Comparison of ENCODE assay signal across 12 cellular contexts in the genomic region with DNA sequence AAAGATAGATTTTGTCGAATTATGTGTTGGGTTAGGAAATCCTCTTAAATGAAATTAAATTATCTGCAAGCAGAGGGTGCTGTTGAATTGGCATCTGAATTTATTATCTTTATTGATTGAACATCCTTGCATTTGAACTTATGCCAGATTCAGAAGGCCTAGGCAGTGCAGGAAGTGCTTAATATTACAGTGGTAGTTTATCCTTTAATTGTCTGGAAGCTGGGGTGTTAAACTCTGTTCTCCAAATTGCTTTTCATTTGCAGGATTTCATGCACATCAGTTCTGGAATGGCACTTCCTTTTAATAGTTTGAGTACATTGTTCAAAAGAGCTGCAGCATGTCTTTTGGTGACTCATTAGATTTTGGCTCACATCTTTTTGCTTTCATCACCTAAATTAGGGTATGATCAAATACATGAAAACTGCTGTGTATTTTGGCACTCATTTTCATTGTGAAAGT.
DNase-seq lines count a peak whose midpoint lies in the region; ATAC-seq and TF ChIP-seq lines count a peak whose summit lies in the region.
"Had no signal": no experiment of that assay in that cellular context is flagged by ENCODE, and none has a peak within 500 bp of the region (broad histone marks: within the 10 kb centered on the region; RNA-seq: fewer than 3 reads in every experiment).

No MANE protein-coding gene starts in this region.

- no peak overlapping the region; the same call in none of the 2 replicates for H3K4me3 Mint-ChIP-seq in HFFc6
- no peak overlapping the region for H3K4me3 Mint-ChIP-seq in activated CD4-positive, alpha-beta memory T cell treated with anti-CD3 and anti-CD28 coated beads for 36 hours
- H3K4me3 Mint-ChIP-seq: stimulated activated naive CD8-positive, alpha-beta T cell treated with anti-CD3 and anti-CD28 coated beads, Interleukin-15, amount 100 ng/mL, for 72 hours had no signal

- H3K36me3 Mint-ChIP-seq in HFFc6 (ENCODE audit: low read depth), result peaks cover 4% of the 10 kb centered on the region; the same call in 1 of the 2 replicates
- H3K36me3 Mint-ChIP-seq in activated naive CD4-positive, alpha-beta T cell treated with anti-CD3 and anti-CD28 coated beads, Interleukin-2, amount 50 U/mL, for 72 hours, result peaks cover 0 to 2% of the 10 kb centered on the region in 2 donors
- H3K36me3 Mint-ChIP-seq in activated CD4-positive, alpha-beta memory T cell treated with anti-CD3 and anti-CD28 coated beads for 36 hours, result peaks cover 16% of the 10 kb centered on the region

- H3K36me3 ChIP-seq in OCI-LY7 (ENCODE audit: insufficient read depth, low read length), result no peaks in the 10 kb centered on the region

- no peaks in the 10 kb centered on the region for H3K9me3 Mint-ChIP-seq in HFFc6
- no peaks in the 10 kb centered on the region for H3K9me3 Mint-ChIP-seq in activated naive CD4-positive, alpha-beta T cell treated with anti-CD3 and anti-CD28 coated beads, Interleukin-2, amount 50 U/mL, for 72 hours
- H3K9me3 Mint-ChIP-seq in activated CD4-positive, alpha-beta memory T cell treated with anti-CD3 and anti-CD28 coated beads for 36 hours, result no peaks in the 10 kb centered on the region
- H3K9me3 Mint-ChIP-seq: stimulated activated naive CD8-positive, alpha-beta T cell treated with anti-CD3 and anti-CD28 coated beads, Interleukin-15, amount 100 ng/mL, for 72 hours had no signal

- POLR2A ChIA-PET in OCI-LY7 (lab: Charles Lee) (interaction anchor here (1.4 kb wide), 1 partner anchor 10 kb away, joined by 3 read pairs; no protein-coding TSS in a partner anchor), HEK293T (lab: Yijun Ruan, JAX) (no interaction called here)
- POLR2A ChIA-PET in activated CD4-positive, alpha-beta memory T cell treated with anti-CD3 and anti-CD28 coated beads for 36 hours (lab: Charles Lee), result no interaction called here

- H3K4me2 ChIP-seq in OCI-LY7 (ENCODE audit: low read length), result no peak overlapping the region

- no TSS peak for BruUV-seq in OCI-LY7 (replicated peaks; lab: Mats Ljungman, UMichigan)

- TF ChIP-seq CTCF in HFFc6 (IDR thresholded peaks at IDR 0.05) (peak; percentile 50), OCI-LY7 (conservative IDR thresholded peaks at IDR 0.05; ENCODE audit: low read length) (peak; percentile 38; the same call in 1 of the 2 replicates), fibroblast of villous mesenchyme (IDR thresholded peaks at IDR 0.05; ENCODE audit: insufficient read depth, low read depth, low read length) (no peak)

- H3K27ac Mint-ChIP-seq in HFFc6, result peak overlapping the region; percentile 21
- no peak overlapping the region for H3K27ac Mint-ChIP-seq in activated naive CD4-positive, alpha-beta T cell treated with anti-CD3 and anti-CD28 coated beads, Interleukin-2, amount 50 U/mL, for 72 hours
- no peak overlapping the region for H3K27ac Mint-ChIP-seq in activated CD4-positive, alpha-beta memory T cell treated with anti-CD3 and anti-CD28 coated beads for 36 hours
- H3K27ac Mint-ChIP-seq: stimulated activated naive CD8-positive, alpha-beta T cell treated with anti-CD3 and anti-CD28 coated beads, Interleukin-15, amount 100 ng/mL, for 72 hours had no signal

- ATAC-seq in HG02885 (IDR thresholded peaks at IDR 0.05; ENCODE audit: poor library complexity, unreplicated experiment), result no peak
- ATAC-seq in activated naive CD4-positive, alpha-beta T cell treated with anti-CD3 and anti-CD28 coated beads, Interleukin-2, amount 50 U/mL, for 72 hours, result no peak
- ATAC-seq: K562; stimulated activated naive CD8-positive, alpha-beta T cell treated with anti-CD3 and anti-CD28 coated beads, Interleukin-15, amount 100 ng/mL, for 72 hours had no signal

- no peak overlapping the region for H2AFZ ChIP-seq in OCI-LY7 (ENCODE audit: low read length)

- no peaks in the 10 kb centered on the region for H3K27me3 Mint-ChIP-seq in HFFc6 (ENCODE audit: insufficient read depth)
- no peaks in the 10 kb centered on the region for H3K27me3 Mint-ChIP-seq in activated CD4-positive, alpha-beta memory T cell treated with anti-CD3 and anti-CD28 coated beads for 36 hours
- H3K27me3 Mint-ChIP-seq: stimulated activated naive CD8-positive, alpha-beta T cell treated with anti-CD3 and anti-CD28 coated beads, Interleukin-15, amount 100 ng/mL, for 72 hours had no signal

- H3K79me2 ChIP-seq in OCI-LY7 (ENCODE audit: insufficient read depth, low read depth, low read length), result no peaks in the 10 kb centered on the region

- H3K4me1 Mint-ChIP-seq in HFFc6 (ENCODE audit: low read depth), result peaks cover 43% of the 10 kb centered on the region
- peaks cover 15% of the 10 kb centered on the region for H3K4me1 Mint-ChIP-seq in activated CD4-positive, alpha-beta memory T cell treated with anti-CD3 and anti-CD28 coated beads for 36 hours (ENCODE audit: low read depth)

- no peaks in the 10 kb centered on the region for H3K9me3 ChIP-seq in OCI-LY7 (ENCODE audit: low read length)

- H3K27ac ChIP-seq in OCI-LY7 (ENCODE audit: low read depth, low read length, poor library complexity, severe bottlenecking), result no peak overlapping the region

- no peaks in the 10 kb centered on the region for H3K9me2 ChIP-seq in OCI-LY7 (ENCODE audit: insufficient read depth, low read length)

- H3K4me1 ChIP-seq in OCI-LY7 (ENCODE audit: insufficient read depth, low read length, poor library complexity, severe bottlenecking), result no peaks in the 10 kb centered on the region

- H4K20me1 ChIP-seq in OCI-LY7 (ENCODE audit: insufficient read depth, low read length), result no peaks in the 10 kb centered on the region

- CTCF ChIA-PET in OCI-LY7 (lab: Charles Lee; ENCODE audit: unreplicated experiment) (no interaction called here), HEK293T (lab: Yijun Ruan, JAX) (no interaction called here)
- CTCF ChIA-PET in activated CD4-positive, alpha-beta memory T cell treated with anti-CD3 and anti-CD28 coated beads for 36 hours (lab: Charles Lee), result no interaction called here

- H3K4me3 ChIP-seq in OCI-LY7 (ENCODE audit: low read depth, low read length, poor library complexity, severe bottlenecking) (no peak overlapping the region), fibroblast of villous mesenchyme (ENCODE audit: low read depth, low read length) (no peak overlapping the region)
- H3K4me3 ChIP-seq: K562 had no signal

- intact Hi-C loops in OCI-LY7 (cut with micrococcal nuclease; ENCODE audit: unreplicated experiment), result no loop called here
- intact Hi-C loops in activated CD4-positive, alpha-beta memory T cell treated with anti-CD3 and anti-CD28 coated beads for 36 hours (cut with micrococcal nuclease), result no loop called here

- peak; percentile 60 for DNase-seq in AG08395 (ENCODE audit: low spot score)
- peak; percentile 71 for DNase-seq in HFFc6
- DNase-seq in OCI-LY7 (ENCODE audit: low spot score), result no peak
- peak; percentile 65 for DNase-seq in fibroblast of villous mesenchyme (ENCODE audit: low read depth)
- DNase-seq in activated naive CD4-positive, alpha-beta T cell treated with anti-CD3 and anti-CD28 coated beads, Interleukin-2, amount 50 U/mL, for 72 hours (ENCODE audit: low spot score in 2 of 2), result no peak
- DNase-seq in activated CD4-positive, alpha-beta memory T cell treated with anti-CD3 and anti-CD28 coated beads for 36 hours, result no peak
- DNase-seq in HEK293T (ENCODE audit: extremely low spot score), result no peak
- DNase-seq: activated gamma-delta T cell treated with Interleukin-2 at 50 U/mL for 16 hours; right cardiac atrium; stimulated activated naive CD8-positive, alpha-beta T cell treated with anti-CD3 and anti-CD28 coated beads, Interleukin-15, amount 100 ng/mL, for 72 hours had no signal

TF ChIP-seq in HEK293T, 16 proteins besides CTCF, POLR2A, EP300 and RAD21:
- no peak for TF ChIP-seq SP1 (IDR thresholded peaks at IDR 0.05)

Comparison
In these comparisons a context has a peak if more than half of its experiments do, and no peak if none do; other contexts are left out.
1. DNase-seq: peak in AG08395 (single experiment), HFFc6 (single experiment) and fibroblast of villous mesenchyme (single experiment); none in OCI-LY7 (single experiment), activated naive CD4-positive, alpha-beta T cell treated with anti-CD3 and anti-CD28 coated beads, Interleukin-2, amount 50 U/mL, for 72 hours (0 of 2), activated CD4-positive, alpha-beta memory T cell treated with anti-CD3 and anti-CD28 coated beads for 36 hours (single experiment) and HEK293T (single experiment).